16 cellular contexts compared by ENCODE assay signal in genomic region chr1:150410582-150411101, GRCh38. TPM values are rescaled to one million over a fixed set of nuclear protein-coding genes. Genes with fewer than 3 reads are reported as not detected.
DNase-seq lines count a peak whose midpoint lies in the region; ATAC-seq and TF ChIP-seq lines count a peak whose summit lies in the region.
"Had no signal": no experiment of that assay in that cellular context is flagged by ENCODE, and none has a peak within 500 bp of the region (broad histone marks: within the 10 kb centered on the region; RNA-seq: fewer than 3 reads in every experiment).

No MANE protein-coding gene starts in this region.

- ATAC-seq in naive thymus-derived CD8-positive, alpha-beta T cell, result no peak
- ATAC-seq in GM21786 (IDR thresholded peaks at IDR 0.05; ENCODE audit: unreplicated experiment) (no peak), GM19328 (IDR thresholded peaks at IDR 0.05; ENCODE audit: unreplicated experiment) (no peak)

- peak overlapping the region in 5 of 11 experiments; percentile 1 to 50 (median 10); a peak in 5 of 22 replicates for H3K27ac ChIP-seq in BLaER1 treated with 17β-estradiol and CSF1 and Interleukin-3, amounts not matched to agents 10 nM and 100 nM
- H3K27ac ChIP-seq in endodermal cell (ENCODE audit: low read depth, low read length), result no peak overlapping the region
- H3K27ac ChIP-seq: coronary artery had no signal

- H3K36me3 Mint-ChIP-seq in endodermal cell (ENCODE audit: low read depth), result peaks cover 2% of the 10 kb centered on the region
- peaks cover 0 to 23% (median 0%) of the 10 kb centered on the region in 3 donors for H3K36me3 Mint-ChIP-seq in naive thymus-derived CD8-positive, alpha-beta T cell

- H3K4me2 ChIP-seq in BLaER1 treated with 17β-estradiol and CSF1 and Interleukin-3, amounts not matched to agents 10 nM and 100 nM, result peak overlapping the region; percentile 3 to 33 (median 8); a peak in 12 of 22 replicates
- H3K4me2 ChIP-seq: SK-N-SH had no signal

- H3K9me3 Mint-ChIP-seq in endodermal cell, result no peaks in the 10 kb centered on the region
- H3K9me3 Mint-ChIP-seq in naive thymus-derived CD8-positive, alpha-beta T cell, result no peaks in the 10 kb centered on the region
- H3K9me3 Mint-ChIP-seq: memory B cell had no signal

- WGBS in endodermal cell (ENCODE audit: insufficient coverage in 1 of 2, insufficient read length in 1 of 2), 2 experiments, result 89 to 96% methylated on average over 5 to 6 of the region's 6 CpGs

- no peak for TF ChIP-seq CTCF in endodermal cell (conservative IDR thresholded peaks at IDR 0.05)

- H3K4me1 Mint-ChIP-seq in endodermal cell, result peaks cover 30% of the 10 kb centered on the region
- peaks cover 31 to 71% (median 64%) of the 10 kb centered on the region in 4 donors for H3K4me1 Mint-ChIP-seq in naive thymus-derived CD8-positive, alpha-beta T cell

- peaks cover 30 to 100% (median 85%) of the 10 kb centered on the region in 11 experiments; a peak in 21 of 22 replicates for H4K20me1 ChIP-seq in BLaER1 treated with 17β-estradiol and CSF1 and Interleukin-3, amounts not matched to agents 10 nM and 100 nM

- POLR2A ChIA-PET in naive thymus-derived CD8-positive, alpha-beta T cell (lab: Charles Lee), result no interaction called here

- no peaks in the 10 kb centered on the region for H3K27me3 Mint-ChIP-seq in endodermal cell (ENCODE audit: insufficient read depth)
- no peaks in the 10 kb centered on the region for H3K27me3 Mint-ChIP-seq in naive thymus-derived CD8-positive, alpha-beta T cell
- H3K27me3 Mint-ChIP-seq: memory B cell had no signal

- no peak overlapping the region for H3K4me3 ChIP-seq in BLaER1 treated with 17β-estradiol and CSF1 and Interleukin-3, amounts not matched to agents 10 nM and 100 nM
- H3K4me3 ChIP-seq in endodermal cell (ENCODE audit: low read length), result no peak overlapping the region
- H3K4me3 ChIP-seq: coronary artery had no signal

- H3K27ac Mint-ChIP-seq in endodermal cell, result peak overlapping the region; percentile 18
- H3K27ac Mint-ChIP-seq in naive thymus-derived CD8-positive, alpha-beta T cell, result peak overlapping the region in 6 of 10 donors; percentile 30 to 79 (median 52)
- H3K27ac Mint-ChIP-seq: memory B cell had no signal

- peaks cover 0 to 59% (median 14%) of the 10 kb centered on the region in 11 experiments; a peak in 14 of 22 replicates for H3K36me3 ChIP-seq in BLaER1 treated with 17β-estradiol and CSF1 and Interleukin-3, amounts not matched to agents 10 nM and 100 nM
- no peaks in the 10 kb centered on the region for H3K36me3 ChIP-seq in endodermal cell (ENCODE audit: control insufficient read depth, insufficient read depth, low read length)

- no peaks in the 10 kb centered on the region for H3K9me3 ChIP-seq in BLaER1 treated with 17β-estradiol and CSF1 and Interleukin-3, amounts not matched to agents 10 nM and 100 nM (replicated peaks in 1 of 11)
- no peaks in the 10 kb centered on the region for H3K9me3 ChIP-seq in endodermal cell (ENCODE audit: control insufficient read depth, low read length)
- H3K9me3 ChIP-seq: SK-N-SH had no signal

- H3K4me3 Mint-ChIP-seq in endodermal cell, result no peak overlapping the region
- H3K4me3 Mint-ChIP-seq in naive thymus-derived CD8-positive, alpha-beta T cell, result no peak overlapping the region
- H3K4me3 Mint-ChIP-seq: memory B cell had no signal

- peaks cover 26 to 48% (median 36%) of the 10 kb centered on the region in 10 experiments; a peak in 19 of 20 replicates for H3K4me1 ChIP-seq in BLaER1 treated with 17β-estradiol and CSF1 and Interleukin-3, amounts not matched to agents 10 nM and 100 nM
- peaks cover 10% of the 10 kb centered on the region for H3K4me1 ChIP-seq in endodermal cell (ENCODE audit: control insufficient read depth, insufficient read depth, low read length)

- H3K9ac ChIP-seq in BLaER1 treated with 17β-estradiol and CSF1 and Interleukin-3, amounts not matched to agents 10 nM and 100 nM, result no peak overlapping the region
- H3K9ac ChIP-seq in endodermal cell (ENCODE audit: extremely low read depth, low read length, poor library complexity, severe bottlenecking), result no peak overlapping the region
- H3K9ac ChIP-seq: SK-N-SH had no signal

- no peaks in the 10 kb centered on the region for H3K27me3 ChIP-seq in BLaER1 treated with 17β-estradiol and CSF1 and Interleukin-3, amounts not matched to agents 10 nM and 100 nM
- no peaks in the 10 kb centered on the region for H3K27me3 ChIP-seq in endodermal cell (ENCODE audit: control insufficient read depth, insufficient read depth, low read length, poor library complexity, severe bottlenecking)

- DNase-seq in MV-4-11 (lab: John Stamatoyannopoulos, UW), result peak; percentile 93
- DNase-seq in endodermal cell, result no peak
- no peak for DNase-seq in naive thymus-derived CD8-positive, alpha-beta T cell
- DNase-seq in activated effector memory CD4-positive, alpha-beta T cell treated with Interleukin-2 at 50 U/mL for 16 hours, result no peak
- no peak for DNase-seq in NCI-H2227 (lab: John Stamatoyannopoulos, UW; ENCODE audit: unreplicated experiment)
- DNase-seq: activated CD4-positive, alpha-beta T cell treated with anti-CD3 and anti-CD28 coated beads, Interleukin-2, amount 50 U/mL, for 1 hour; activated gamma-delta T cell; GF-D8; NCI-H1436 treated with DMSO at 0.1 percent for 48 hours; NCI-H82; SK-N-SH had no signal

RNA-seq across cellular contexts. Expression of gene RPRD2, which starts 46.7 kb away (rescaled TPM):
- 10 to 100 TPM; 33.1 to 35.9 TPM for total RNA-seq in endodermal cell
- 31.4 TPM for polyA plus RNA-seq in endodermal cell (2013, experiment 1 of 2)
- 28.7 TPM for polyA plus RNA-seq in endodermal cell (2013, experiment 2 of 2)
- total RNA-seq in naive thymus-derived CD8-positive, alpha-beta T cell, result 10 to 100 TPM; 64.1 to 65.1 TPM
- polyA plus RNA-seq in naive thymus-derived CD8-positive, alpha-beta T cell, result 10 to 100 TPM; 22.5 to 40.5 (median 31.6) TPM
